9 cellular contexts compared by ENCODE assay signal in the genomic region with DNA sequence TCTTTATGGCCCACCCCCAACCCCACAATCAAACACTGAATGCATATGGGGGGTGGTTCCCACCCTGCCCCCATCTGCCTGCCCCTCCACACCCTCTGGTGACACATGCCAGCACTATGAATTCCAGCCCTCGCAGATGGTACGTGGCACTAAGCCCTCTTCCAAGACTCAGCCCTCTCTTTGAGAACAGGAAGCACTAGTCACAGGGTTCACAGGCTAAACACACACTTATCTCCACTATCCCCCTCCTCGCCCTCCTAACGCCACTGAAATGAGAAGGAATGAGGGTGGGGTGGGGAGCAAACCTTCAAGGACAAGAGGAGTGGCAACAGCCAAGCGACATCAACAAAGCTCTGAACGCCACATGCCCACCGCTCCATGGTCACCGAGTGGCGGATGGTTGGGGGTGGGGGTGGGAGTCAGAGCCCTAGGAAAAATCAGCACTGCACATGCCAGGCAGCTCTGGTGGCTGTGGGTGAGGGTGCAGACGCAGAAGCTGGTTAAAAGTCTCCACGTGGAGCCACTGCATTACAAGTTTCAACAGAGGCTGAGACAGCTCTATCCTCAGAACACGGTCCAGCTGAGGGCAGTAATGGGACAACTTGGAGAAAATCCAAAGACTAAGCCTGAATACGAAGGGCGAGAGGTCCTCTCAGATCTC. TPM values are rescaled to one million over a fixed set of nuclear protein-coding genes. Genes with fewer than 3 reads are reported as not detected.
DNase-seq lines count a peak whose midpoint lies in the region; ATAC-seq and TF ChIP-seq lines count a peak whose summit lies in the region.
"Had no signal": no experiment of that assay in that cellular context is flagged by ENCODE, and none has a peak within 500 bp of the region (broad histone marks: within the 10 kb centered on the region; RNA-seq: fewer than 3 reads in every experiment).

No MANE protein-coding gene starts in this region.

- no peaks in the 10 kb centered on the region for H3K9me3 Mint-ChIP-seq in activated naive CD8-positive, alpha-beta T cell treated with anti-CD3 and anti-CD28 coated beads, Interleukin-2, amount 50 U/mL, for 24 hours

- H3K27me3 Mint-ChIP-seq in activated naive CD8-positive, alpha-beta T cell treated with anti-CD3 and anti-CD28 coated beads, Interleukin-2, amount 50 U/mL, for 24 hours, result no peaks in the 10 kb centered on the region
- H3K27me3 Mint-ChIP-seq: activated naive CD8-positive, alpha-beta T cell had no signal

- no peaks in the 10 kb centered on the region for H3K4me1 Mint-ChIP-seq in activated naive CD8-positive, alpha-beta T cell treated with anti-CD3 and anti-CD28 coated beads, Interleukin-2, amount 50 U/mL, for 24 hours

- peaks cover 16% of the 10 kb centered on the region for H3K79me2 ChIP-seq in hepatocyte

- H4K20me1 ChIP-seq in hepatocyte (ENCODE audit: insufficient read depth, poor library complexity, severe bottlenecking), result no peaks in the 10 kb centered on the region

- in situ Hi-C loops in astrocyte of the cerebellum (cut with HindIII; ENCODE audit: low sequenced_read_pairs), result no loop called here

- peak overlapping the region; percentile 44 for H3K4me2 ChIP-seq in hepatocyte

- H3K9me3 ChIP-seq in hepatocyte (ENCODE audit: low read depth) (no peaks in the 10 kb centered on the region), skeletal muscle tissue (ENCODE audit: control insufficient read depth in 3 of 3, low read length in 3 of 3) (no peaks in the 10 kb centered on the region)

- H3K9me2 ChIP-seq in hepatocyte (replicated peaks; ENCODE audit: insufficient read depth), result no peaks in the 10 kb centered on the region

- H3K4me3 ChIP-seq in astrocyte of the cerebellum (ENCODE audit: low read depth, low read length) (no peak overlapping the region), hepatocyte (no peak overlapping the region), skeletal muscle tissue (ENCODE audit: low read length in 3 of 3) (peak overlapping the region in 1 of 3 donors; percentile 29)

- H3K27me3 ChIP-seq in hepatocyte (no peaks in the 10 kb centered on the region), skeletal muscle tissue (ENCODE audit: control insufficient read depth in 3 of 3, insufficient read depth in 3 of 3, low read length in 3 of 3) (no peaks in the 10 kb centered on the region)

- H2AFZ ChIP-seq in hepatocyte, result no peak overlapping the region

- peak overlapping the region; percentile 90 for H3K27ac ChIP-seq in hepatocyte
- H3K27ac ChIP-seq in skeletal muscle tissue (ENCODE audit: low read depth, low read length), result peak overlapping the region; percentile 53

- H3K4me1 ChIP-seq in hepatocyte (ENCODE audit: insufficient read depth) (peaks cover 31% of the 10 kb centered on the region), skeletal muscle tissue (ENCODE audit: control insufficient read depth in 3 of 3, insufficient read depth in 3 of 3, low read length in 3 of 3) (peaks cover 47 to 74% (median 56%) of the 10 kb centered on the region in 3 donors)

- no peaks in the 10 kb centered on the region for H3K36me3 ChIP-seq in hepatocyte (replicated peaks; ENCODE audit: insufficient read depth, low read depth)
- H3K36me3 ChIP-seq in skeletal muscle tissue (ENCODE audit: control insufficient read depth in 3 of 3, insufficient read depth in 3 of 3, low read length in 3 of 3), result peaks cover 13 to 26% (median 25%) of the 10 kb centered on the region in 3 donors

- peaks cover 4% of the 10 kb centered on the region for H3K36me3 Mint-ChIP-seq in activated naive CD8-positive, alpha-beta T cell treated with anti-CD3 and anti-CD28 coated beads, Interleukin-2, amount 50 U/mL, for 24 hours (ENCODE audit: low read depth)

- WGBS in hepatocyte (ENCODE audit: low lambda C conversion rate, missing lambda C conversion rate), result 56% methylated on average over 14 of the region's 14 CpGs

- DNase-seq in GOT3 (lab: John Stamatoyannopoulos, UW) (peak; percentile 51), astrocyte of the cerebellum (ENCODE audit: low read depth) (no peak), hepatocyte (ENCODE audit: low spot score) (peak; percentile 71)
- no peak for DNase-seq in activated effector memory CD4-positive, alpha-beta T cell treated with Interleukin-2 at 50 U/mL for 16 hours
- no peak for DNase-seq in activated naive CD8-positive, alpha-beta T cell treated with anti-CD3 and anti-CD28 coated beads, Interleukin-2, amount 50 U/mL, for 24 hours

- peak; percentile 24 for TF ChIP-seq CTCF in astrocyte of the cerebellum (IDR thresholded peaks at IDR 0.05; ENCODE audit: low read depth, low read length, missing control alignments)
- peak; percentile 37 for TF ChIP-seq CTCF in hepatocyte (IDR thresholded peaks at IDR 0.05; ENCODE audit: poor library complexity)

- ATAC-seq in HG02678 (IDR thresholded peaks at IDR 0.05; ENCODE audit: unreplicated experiment) (no peak), GM19351 (IDR thresholded peaks at IDR 0.05; ENCODE audit: unreplicated experiment) (no peak)
- ATAC-seq in activated naive CD8-positive, alpha-beta T cell treated with anti-CD3 and anti-CD28 coated beads, Interleukin-2, amount 50 U/mL, for 24 hours, result no peak

- H3K9ac ChIP-seq in skeletal muscle tissue (ENCODE audit: low read depth in 1 of 3, low read length in 3 of 3), result peak overlapping the region in 2 of 3 donors; percentile 5 to 40

- H3K4me3 Mint-ChIP-seq in activated naive CD8-positive, alpha-beta T cell treated with anti-CD3 and anti-CD28 coated beads, Interleukin-2, amount 50 U/mL, for 24 hours, result no peak overlapping the region
- H3K4me3 Mint-ChIP-seq: activated naive CD8-positive, alpha-beta T cell had no signal

- H3K27ac Mint-ChIP-seq in activated naive CD8-positive, alpha-beta T cell treated with anti-CD3 and anti-CD28 coated beads, Interleukin-2, amount 50 U/mL, for 24 hours, result no peak overlapping the region
- H3K27ac Mint-ChIP-seq: activated naive CD8-positive, alpha-beta T cell had no signal

RNA-seq across cellular contexts. Expression of a gene that starts 33.6 kb away (rescaled TPM):
- total RNA-seq in hepatocyte (32.1 and 58.2 TPM in 2 replicates), skeletal muscle tissue (11.0 TPM)
- 90.0 and 102 TPM in 2 replicates for polyA plus RNA-seq in hepatocyte

RNA-seq across cellular contexts. Expression of a gene that starts 37.4 kb away (rescaled TPM):
- total RNA-seq in hepatocyte (55.9 and 70.4 TPM in 2 replicates), skeletal muscle tissue (4.2 TPM)
- polyA plus RNA-seq in hepatocyte, result 67.2 and 76.3 TPM in 2 replicates

RNA-seq across cellular contexts. Expression of a gene that starts 57.6 kb away (rescaled TPM):
- total RNA-seq in hepatocyte, result 28.2 and 39.9 TPM in 2 replicates
- 30.2 and 42.6 TPM in 2 replicates for polyA plus RNA-seq in hepatocyte
- 14.1 TPM for total RNA-seq in skeletal muscle tissue

Comparison
In these comparisons a context has a peak if more than half of its experiments do, and no peak if none do; other contexts are left out.
1. DNase-seq: peak in GOT3 (single experiment) and hepatocyte (single experiment); none in astrocyte of the cerebellum (single experiment), activated effector memory CD4-positive, alpha-beta T cell treated with Interleukin-2 at 50 U/mL for 16 hours (single experiment) and activated naive CD8-positive, alpha-beta T cell treated with anti-CD3 and anti-CD28 coated beads, Interleukin-2, amount 50 U/mL, for 24 hours (single experiment).
2. RNA of a gene that starts 37.4 kb away (total RNA-seq): 55.9 to 70.4 TPM in hepatocyte; 4.2 TPM in skeletal muscle tissue (single experiment); every median in the first group is over 10 times any median in the second.